ENCODE assay signal across 28 cellular contexts in genomic region chr1:9213956-9214355, GRCh38.
"Had no signal": no experiment of that assay in that cellular context is flagged by ENCODE, and none has a peak within 500 bp of the region (broad histone marks: within the 10 kb centered on the region; RNA-seq: fewer than 3 reads in every experiment).

No MANE protein-coding gene starts in this region.

- H3K4me3 ChIP-seq: left ventricle myocardium inferior, lung, ovary, skin epidermis, tibial nerve, uterus had no signal

- H3K4me1 Mint-ChIP-seq: mesothelial cell of epicardium; naive B cell; natural killer cell; stimulated activated memory B cell treated with anti-CD40 and anti-IgM and Interleukin-4, amounts not matched to agents 10 μg/mL and 1 μg/mL and 100 μg/mL, for 72 hours had no signal

- H3K9me3 Mint-ChIP-seq: natural killer cell; nephron progenitor cell; stimulated activated memory B cell treated with anti-CD40 and anti-IgM and Interleukin-4, amounts not matched to agents 10 μg/mL and 1 μg/mL and 100 μg/mL, for 72 hours; stimulated activated naive CD8-positive, alpha-beta T cell treated with anti-CD3 and anti-CD28 coated beads, Interleukin-15, amount 100 ng/mL, for 72 hours; type B pancreatic cell had no signal

- DNase-seq: hippocampal formation; kidney glomerular epithelial cell; left colon; left ventricle myocardium inferior; mesendoderm; naive B cell; natural killer cell; nephron progenitor cell; ovary; retina; right cardiac atrium; stimulated activated CD4-positive, alpha-beta T cell treated with anti-CD3 and anti-CD28 coated beads, Interleukin-12 subunit alpha, Interleukin-12 subunit beta, amount 100 ng/mL, for 4 hours; stimulated activated CD4-positive, alpha-beta T cell treated with anti-CD3 and anti-CD28 coated beads, Interleukin-15, amount 100 ng/mL, for 24 hours; stimulated activated CD4-positive, alpha-beta T cell treated with anti-CD3 and anti-CD28 coated beads, Interleukin-4, amount 100 ng/mL, for 4 hours; stimulated activated CD8-positive, alpha-beta memory T cell treated with anti-CD3 and anti-CD28 coated beads, Interleukin-4, amount 100 ng/mL, for 48 hours; stimulated activated naive CD4-positive, alpha-beta T cell treated with Interleukin-2 at 50 U/mL for 16 hours; stimulated activated naive CD8-positive, alpha-beta T cell treated with anti-CD3 and anti-CD28 coated beads, Interleukin-15, amount 100 ng/mL, for 72 hours; substantia nigra; uterus had no signal

- H3K36me3 Mint-ChIP-seq: mesothelial cell of epicardium; naive B cell; natural killer cell; stimulated activated memory B cell treated with anti-CD40 and anti-IgM and Interleukin-4, amounts not matched to agents 10 μg/mL and 1 μg/mL and 100 μg/mL, for 72 hours; type B pancreatic cell had no signal

- H3K27ac Mint-ChIP-seq: mesothelial cell of epicardium; naive B cell; natural killer cell; nephron progenitor cell; progenitor cell of endocrine pancreas; stimulated activated memory B cell treated with anti-CD40 and anti-IgM and Interleukin-4, amounts not matched to agents 10 μg/mL and 1 μg/mL and 100 μg/mL, for 72 hours; stimulated activated naive CD8-positive, alpha-beta T cell treated with anti-CD3 and anti-CD28 coated beads, Interleukin-15, amount 100 ng/mL, for 72 hours; type B pancreatic cell had no signal

- ATAC-seq: left colon; natural killer cell; right cardiac atrium; sciatic nerve; stimulated activated memory B cell treated with anti-CD40 and anti-IgM and Interleukin-4, amounts not matched to agents 10 μg/mL and 1 μg/mL and 100 μg/mL, for 72 hours; stimulated activated naive CD8-positive, alpha-beta T cell treated with anti-CD3 and anti-CD28 coated beads, Interleukin-15, amount 100 ng/mL, for 72 hours had no signal

- H3K4me3 Mint-ChIP-seq: mesothelial cell of epicardium; naive B cell; natural killer cell; nephron progenitor cell; stimulated activated memory B cell treated with anti-CD40 and anti-IgM and Interleukin-4, amounts not matched to agents 10 μg/mL and 1 μg/mL and 100 μg/mL, for 72 hours; stimulated activated naive CD8-positive, alpha-beta T cell treated with anti-CD3 and anti-CD28 coated beads, Interleukin-15, amount 100 ng/mL, for 72 hours; type B pancreatic cell had no signal

- FAIRE-seq: keratinocyte had no signal
